10 cellular contexts compared by ENCODE assay signal in genomic region chr2:134301099-134301970, GRCh38. TPM values are rescaled to one million over a fixed set of nuclear protein-coding genes. Genes with fewer than 3 reads are reported as not detected.
DNase-seq lines count a peak whose midpoint lies in the region; ATAC-seq and TF ChIP-seq lines count a peak whose summit lies in the region.
"Had no signal": no experiment of that assay in that cellular context is flagged by ENCODE, and none has a peak within 500 bp of the region (broad histone marks: within the 10 kb centered on the region; RNA-seq: fewer than 3 reads in every experiment).

No MANE protein-coding gene starts in this region.

- intact Hi-C loops in heart left ventricle (cut with DNase I), result loop anchor here in 1 of 10 donors (5.0 kb wide), 1 partner anchor 101 kb away; no protein-coding TSS in a partner anchor
- intact Hi-C loops in stomach (cut with DNase I; ENCODE audit: low total_unique reads), result no loop called here

- TF ChIP-seq CTCF in heart left ventricle (IDR thresholded peaks at IDR 0.05), result no peak
- TF ChIP-seq CTCF in stomach (IDR thresholded peaks at IDR 0.05), result no peak

- H3K27ac ChIP-seq in heart left ventricle (peak overlapping the region; percentile 50 to 84 (median 71)), stomach (peak overlapping the region in 3 of 5 donors; percentile 3 to 23 (median 5))

- no peaks in the 10 kb centered on the region for H3K9me3 Mint-ChIP-seq in activated naive CD4-positive, alpha-beta T cell treated with anti-CD3 and anti-CD28 coated beads, Interleukin-2, amount 50 U/mL, for 24 hours
- H3K9me3 Mint-ChIP-seq in activated naive CD4-positive, alpha-beta T cell treated with anti-CD3 and anti-CD28 coated beads, Interleukin-2, amount 10 ng/mL, durations not matched to agents 7 days and 5 days, result no peaks in the 10 kb centered on the region
- no peaks in the 10 kb centered on the region for H3K9me3 Mint-ChIP-seq in activated T-helper 17 cell treated with anti-CD3 and anti-CD28 coated beads, Interleukin-2, amount 50 U/mL, for 72 hours
- H3K9me3 Mint-ChIP-seq: central memory CD8-positive, alpha-beta T cell had no signal

- 34 to 42% (median 38%) methylated on average over 8 of the region's 8 CpGs for WGBS in heart left ventricle, 4 donors
- WGBS in stomach, 5 donors, result 33 to 44% (median 38%) methylated on average over 8 of the region's 8 CpGs

- no peaks in the 10 kb centered on the region for H3K9me3 ChIP-seq in heart left ventricle
- H3K9me3 ChIP-seq in stomach, result no peaks in the 10 kb centered on the region

- H3K27me3 ChIP-seq in heart left ventricle, result no peaks in the 10 kb centered on the region
- H3K27me3 ChIP-seq in stomach, result no peaks in the 10 kb centered on the region

- TF ChIP-seq POLR2A in heart left ventricle (IDR thresholded peaks at IDR 0.05) (no peak), stomach (IDR thresholded peaks at IDR 0.05) (no peak)

- ATAC-seq in activated T-helper 17 cell treated with anti-CD3 and anti-CD28 coated beads, Interleukin-2, amount 50 U/mL, for 72 hours (replicated peaks), result peak; percentile 92
- peak; percentile 84 to 92 (median 88) for ATAC-seq in heart left ventricle

- CTCF ChIA-PET in activated naive CD4-positive, alpha-beta T cell treated with anti-CD3 and anti-CD28 coated beads, Interleukin-2, amount 10 ng/mL, durations not matched to agents 7 days and 5 days (lab: Charles Lee), result interaction anchor here (1.0 to 2.0 kb wide), 2 partner anchors 47 to 55 kb away, joined by 3 to 8 read pairs; partner anchors contain the start of gene MGAT5

- peak overlapping the region in 6 of 12 donors; percentile 6 to 27 (median 12) for H3K4me3 ChIP-seq in heart left ventricle
- H3K4me3 ChIP-seq in stomach, result no peak overlapping the region

- H3K4me3 Mint-ChIP-seq in activated naive CD4-positive, alpha-beta T cell treated with anti-CD3 and anti-CD28 coated beads, Interleukin-2, amount 50 U/mL, for 24 hours, result peak overlapping the region; percentile 12
- H3K4me3 Mint-ChIP-seq in activated naive CD4-positive, alpha-beta T cell treated with anti-CD3 and anti-CD28 coated beads, Interleukin-2, amount 10 ng/mL, durations not matched to agents 7 days and 5 days, result no peak overlapping the region
- peak overlapping the region; percentile 82 for H3K4me3 Mint-ChIP-seq in activated T-helper 17 cell treated with anti-CD3 and anti-CD28 coated beads, Interleukin-2, amount 50 U/mL, for 72 hours
- H3K4me3 Mint-ChIP-seq: CD14-positive monocyte; central memory CD8-positive, alpha-beta T cell had no signal

- peaks cover 30% of the 10 kb centered on the region for H3K36me3 Mint-ChIP-seq in activated naive CD4-positive, alpha-beta T cell treated with anti-CD3 and anti-CD28 coated beads, Interleukin-2, amount 50 U/mL, for 24 hours
- H3K36me3 Mint-ChIP-seq in activated naive CD4-positive, alpha-beta T cell treated with anti-CD3 and anti-CD28 coated beads, Interleukin-2, amount 10 ng/mL, durations not matched to agents 7 days and 5 days, result peaks cover 16% of the 10 kb centered on the region
- H3K36me3 Mint-ChIP-seq in activated T-helper 17 cell treated with anti-CD3 and anti-CD28 coated beads, Interleukin-2, amount 50 U/mL, for 72 hours (ENCODE audit: low read depth), result peaks cover 48% of the 10 kb centered on the region

- no peaks in the 10 kb centered on the region for H3K36me3 ChIP-seq in heart left ventricle
- no peaks in the 10 kb centered on the region for H3K36me3 ChIP-seq in stomach

- TF ChIP-seq EP300 in stomach (IDR thresholded peaks at IDR 0.05), result no peak

- no peaks in the 10 kb centered on the region for H3K27me3 Mint-ChIP-seq in activated naive CD4-positive, alpha-beta T cell treated with anti-CD3 and anti-CD28 coated beads, Interleukin-2, amount 50 U/mL, for 24 hours
- no peaks in the 10 kb centered on the region for H3K27me3 Mint-ChIP-seq in activated naive CD4-positive, alpha-beta T cell treated with anti-CD3 and anti-CD28 coated beads, Interleukin-2, amount 10 ng/mL, durations not matched to agents 7 days and 5 days
- no peaks in the 10 kb centered on the region for H3K27me3 Mint-ChIP-seq in activated T-helper 17 cell treated with anti-CD3 and anti-CD28 coated beads, Interleukin-2, amount 50 U/mL, for 72 hours
- H3K27me3 Mint-ChIP-seq: central memory CD8-positive, alpha-beta T cell had no signal

- no peak for DNase-seq in activated naive CD4-positive, alpha-beta T cell treated with anti-CD3 and anti-CD28 coated beads, Interleukin-2, amount 10 ng/mL, durations not matched to agents 7 days and 5 days
- DNase-seq in heart left ventricle, result peak in 3 of 5 donors; percentile 22 to 40 (median 39)
- DNase-seq in stomach, result no peak
- no peak for DNase-seq in DMS114 treated with DMSO at 0.1 percent for 48 hours (lab: John Stamatoyannopoulos, UW; ENCODE audit: unreplicated experiment)
- DNase-seq in hepatic stellate cell (ENCODE audit: low spot score), result no peak
- no peak for DNase-seq in DMS153 (lab: John Stamatoyannopoulos, UW)

- H3K4me1 ChIP-seq in heart left ventricle, result peaks cover 0 to 63% (median 31%) of the 10 kb centered on the region in 12 donors
- H3K4me1 ChIP-seq in stomach, result peaks cover 14 to 29% (median 17%) of the 10 kb centered on the region in 4 donors

- H3K27ac Mint-ChIP-seq in activated naive CD4-positive, alpha-beta T cell treated with anti-CD3 and anti-CD28 coated beads, Interleukin-2, amount 50 U/mL, for 24 hours, result peak overlapping the region; percentile 85
- no peak overlapping the region for H3K27ac Mint-ChIP-seq in activated naive CD4-positive, alpha-beta T cell treated with anti-CD3 and anti-CD28 coated beads, Interleukin-2, amount 10 ng/mL, durations not matched to agents 7 days and 5 days
- peak overlapping the region; percentile 93 for H3K27ac Mint-ChIP-seq in activated T-helper 17 cell treated with anti-CD3 and anti-CD28 coated beads, Interleukin-2, amount 50 U/mL, for 72 hours

- H3K4me1 Mint-ChIP-seq in activated naive CD4-positive, alpha-beta T cell treated with anti-CD3 and anti-CD28 coated beads, Interleukin-2, amount 50 U/mL, for 24 hours, result peaks cover 74% of the 10 kb centered on the region
- peaks cover 30% of the 10 kb centered on the region for H3K4me1 Mint-ChIP-seq in activated naive CD4-positive, alpha-beta T cell treated with anti-CD3 and anti-CD28 coated beads, Interleukin-2, amount 10 ng/mL, durations not matched to agents 7 days and 5 days
- H3K4me1 Mint-ChIP-seq in activated T-helper 17 cell treated with anti-CD3 and anti-CD28 coated beads, Interleukin-2, amount 50 U/mL, for 72 hours, result peaks cover 56% of the 10 kb centered on the region

RNA-seq across cellular contexts. Expression of gene MGAT5, which starts 47.5 kb away (rescaled TPM):
- total RNA-seq in activated T-helper 17 cell treated with anti-CD3 and anti-CD28 coated beads, Interleukin-2, amount 50 U/mL, for 72 hours, result 10 to 100 TPM; 53.0 to 53.1 TPM
- total RNA-seq in heart left ventricle (100 to 1,000 TPM in 3 of 9 donors, 10 to 100 TPM in 6; 63.1 to 116 (median 84.5) TPM), stomach (100 to 1,000 TPM in 1 of 5 donors, 10 to 100 TPM in 4; 35.0 to 125 (median 75.8) TPM)
- polyA plus RNA-seq in heart left ventricle (10 to 100 TPM in 1 of 2 donors, 1 to 10 TPM in 1; 9.7 to 38.8 TPM), stomach (1 to 10 TPM; 3.9 to 5.4 (median 4.4) TPM)

Comparison
In these comparisons a context has a peak if more than half of its experiments do, and no peak if none do; other contexts are left out.
1. DNase-seq: peak in heart left ventricle (3 of 5); none in activated naive CD4-positive, alpha-beta T cell treated with anti-CD3 and anti-CD28 coated beads, Interleukin-2, amount 10 ng/mL, durations not matched to agents 7 days and 5 days (single experiment), stomach (single experiment), DMS114 treated with DMSO at 0.1 percent for 48 hours (single experiment), hepatic stellate cell (single experiment) and DMS153 (single experiment).